9 cellular contexts compared by ENCODE assay signal in genomic region chr18:63207154-63207790, GRCh38.
DNase-seq lines count a peak whose midpoint lies in the region; ATAC-seq and TF ChIP-seq lines count a peak whose summit lies in the region.
"Had no signal": no experiment of that assay in that cellular context is flagged by ENCODE, and none has a peak within 500 bp of the region (broad histone marks: within the 10 kb centered on the region; RNA-seq: fewer than 3 reads in every experiment).

No MANE protein-coding gene starts in this region.

- H3K27ac ChIP-seq in hepatocyte, result peak overlapping the region; percentile 2

- DNase-seq in DMS79 treated with DMSO at 0.1 percent for 48 hours (lab: John Stamatoyannopoulos, UW) (peak; percentile 98), NCI-H748 (lab: John Stamatoyannopoulos, UW; ENCODE audit: unreplicated experiment) (peak; percentile 97), hepatocyte (ENCODE audit: low spot score) (no peak), C1 segment of cervical spinal cord (lab: John Stamatoyannopoulos, UW) (no peak), foreskin melanocyte (no peak), SKM-1 treated with dmso at 0.1 percent for 144 hours (lab: John Stamatoyannopoulos, UW; ENCODE audit: unreplicated experiment) (no peak)
- DNase-seq: cerebellar nuclear complex had no signal

- 76% methylated on average over 14 of the region's 14 CpGs for WGBS in hepatocyte (ENCODE audit: low lambda C conversion rate, missing lambda C conversion rate)

- no peaks in the 10 kb centered on the region for H3K27me3 ChIP-seq in hepatocyte

- no peak for TF ChIP-seq CTCF in hepatocyte (IDR thresholded peaks at IDR 0.05; ENCODE audit: poor library complexity)

- H3K4me2 ChIP-seq in hepatocyte, result peak overlapping the region; percentile 25

- no peaks in the 10 kb centered on the region for H3K36me3 ChIP-seq in hepatocyte (replicated peaks; ENCODE audit: insufficient read depth, low read depth)

- no peaks in the 10 kb centered on the region for H3K9me2 ChIP-seq in hepatocyte (replicated peaks; ENCODE audit: insufficient read depth)

- no peaks in the 10 kb centered on the region for H4K20me1 ChIP-seq in hepatocyte (ENCODE audit: insufficient read depth, poor library complexity, severe bottlenecking)

- no peak overlapping the region for H2AFZ ChIP-seq in hepatocyte

- ATAC-seq in HG02623 (IDR thresholded peaks at IDR 0.05; ENCODE audit: unreplicated experiment), result peak; percentile 41
- no peak for ATAC-seq in HG03565 (IDR thresholded peaks at IDR 0.05; ENCODE audit: unreplicated experiment)

- no peaks in the 10 kb centered on the region for H3K4me1 ChIP-seq in hepatocyte (ENCODE audit: insufficient read depth)

- H3K9me3 ChIP-seq in hepatocyte (ENCODE audit: low read depth), result no peaks in the 10 kb centered on the region

- no peaks in the 10 kb centered on the region for H3K79me2 ChIP-seq in hepatocyte

- H3K4me3 ChIP-seq in hepatocyte, result no peak overlapping the region

Comparison
In these comparisons a context has a peak if more than half of its experiments do, and no peak if none do; other contexts are left out.
1. DNase-seq: peak in DMS79 treated with DMSO at 0.1 percent for 48 hours (single experiment) and NCI-H748 (single experiment); none in hepatocyte (single experiment), C1 segment of cervical spinal cord (0 of 14), foreskin melanocyte (single experiment) and SKM-1 treated with dmso at 0.1 percent for 144 hours (single experiment).